Comparison of ENCODE assay signal across 7 cellular contexts in the genomic region with DNA sequence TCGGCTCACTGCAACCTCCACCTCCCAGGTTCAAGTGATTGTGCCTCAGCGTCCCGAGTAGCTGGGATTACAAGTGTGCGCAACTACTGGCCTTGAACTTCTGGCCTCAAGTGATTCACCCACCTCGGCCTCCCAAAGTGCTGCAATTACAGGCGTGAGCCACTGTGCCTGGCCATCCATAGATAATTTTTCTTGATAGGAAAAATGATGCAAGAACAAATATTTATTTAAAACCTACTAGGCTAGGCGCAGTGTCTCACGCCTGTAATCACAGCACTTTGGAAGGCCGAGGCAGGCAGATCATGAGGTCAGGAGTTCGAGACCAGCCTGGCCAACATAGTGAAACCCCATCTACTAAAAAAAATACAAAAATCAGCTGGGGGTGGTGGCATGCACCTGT. TPM values are rescaled to one million over a fixed set of nuclear protein-coding genes. Genes with fewer than 3 reads are reported as not detected.
DNase-seq lines count a peak whose midpoint lies in the region; ATAC-seq, FAIRE-seq and TF ChIP-seq lines count a peak whose summit lies in the region.
"Not testable (repeated sequence)": the region's sequence is repeated elsewhere in the genome, so short reads cannot be mapped to it uniquely, and the experiment has no call there.

No MANE protein-coding gene starts in this region.

- peak; percentile 31 for FAIRE-seq in HTR-8/SVneo (lab: Jason Lieb, UNC)
- FAIRE-seq in small intestine (lab: Jason Lieb, UNC): not testable (repeated sequence)

- not testable (repeated sequence) for H3K9me3 ChIP-seq in T-helper 17 cell (ENCODE audit: control insufficient read depth, low read length, poor library complexity, severe bottlenecking); small intestine (ENCODE audit: control insufficient read depth, low read depth)

- peaks cover 27% of the 10 kb centered on the region for H3K36me3 Mint-ChIP-seq in T-helper 17 cell (ENCODE audit: low read depth)

- not testable (repeated sequence) for H3K27ac ChIP-seq in brain microvascular endothelial cell; small intestine (ENCODE audit: low read depth in 1 of 2, low read length in 1 of 2)

- ATAC-seq in T-helper 17 cell: not testable (repeated sequence)

- H3K4me3 Mint-ChIP-seq in T-helper 17 cell: not testable (repeated sequence)

- H3K27me3 Mint-ChIP-seq in T-helper 17 cell: not testable (repeated sequence)

- H3K36me3 ChIP-seq in brain microvascular endothelial cell (replicated peaks): peaks cover 76% of the 10 kb centered on the region
- H3K36me3 ChIP-seq in small intestine (ENCODE audit: control insufficient read depth in 2 of 2, insufficient read depth in 2 of 2, low read length in 2 of 2): peaks cover 19 to 31% of the 10 kb centered on the region in 2 donors

- not testable (repeated sequence) for H3K4me3 ChIP-seq in brain microvascular endothelial cell (ENCODE audit: low read depth, low read length); small intestine (ENCODE audit: low read depth in 1 of 2, low read length in 2 of 2)

- not testable (repeated sequence) for H3K4me1 ChIP-seq in small intestine (ENCODE audit: control insufficient read depth in 2 of 2, insufficient read depth in 1 of 2, low read depth in 1 of 2, low read length in 1 of 2)

- in situ Hi-C loops in brain microvascular endothelial cell (cut with HindIII; ENCODE audit: low pct_ligation_motif_present, low sequenced_read_pairs): not testable (repeated sequence)

- not testable (repeated sequence) for H3K4me1 Mint-ChIP-seq in T-helper 17 cell

- H3K27ac Mint-ChIP-seq in T-helper 17 cell: peak overlapping the region; percentile 32

- TF ChIP-seq CTCF in brain microvascular endothelial cell (IDR thresholded peaks at IDR 0.05; ENCODE audit: low read depth, low read length, missing control alignments): not testable (repeated sequence)

- 84 to 89% (median 86%) methylated on average over 10 of the region's 10 CpGs for WGBS in small intestine, 3 donors

- H3K27me3 ChIP-seq in brain microvascular endothelial cell (replicated peaks); small intestine (ENCODE audit: control insufficient read depth in 2 of 2, insufficient read depth in 2 of 2, low read length in 2 of 2): not testable (repeated sequence)

- DNase-seq in HTR-8/SVneo (ENCODE audit: insufficient read length, low spot score); T-helper 17 cell: not testable (repeated sequence)
- DNase-seq in amniotic epithelial cell (ENCODE audit: low read depth) (peak; percentile 93), brain microvascular endothelial cell (peak; percentile 3), iris pigment epithelial cell (ENCODE audit: low read depth) (peak; percentile 88), non-pigmented ciliary epithelial cell (ENCODE audit: low read depth) (peak; percentile 32), small intestine (peak; percentile 2)

RNA-seq across cellular contexts. Expression of a gene that starts 45.8 kb away (rescaled TPM):
- total RNA-seq in T-helper 17 cell: 10 to 100 TPM; 51.2 to 63.7 TPM
- polyA plus RNA-seq in small intestine: 10 to 100 TPM; 28.2 to 30.4 (median 30.3) TPM
